In genomic region chr5:9396285-9396770, GRCh38 we compare ENCODE assay signal across 24 cellular contexts.
"Had no signal": no experiment of that assay in that cellular context is flagged by ENCODE, and none has a peak within 500 bp of the region (broad histone marks: within the 10 kb centered on the region; RNA-seq: fewer than 3 reads in every experiment).

No MANE protein-coding gene starts in this region.

- H3K27ac Mint-ChIP-seq: effector memory CD8-positive, alpha-beta T cell; memory B cell; mesothelial cell of epicardium; natural killer cell treated with Interleukin-12 subunit alpha and Interleukin-12 subunit beta and Interleukin-15 and Interleukin-18, amount 100 ng/mL, for 72 hours; stimulated activated effector memory CD8-positive, alpha-beta T cell treated with anti-CD3 and anti-CD28 coated beads, Interleukin-12 subunit alpha, Interleukin-12 subunit beta, amount 100 ng/mL, for 72 hours had no signal

- H3K4me3 ChIP-seq: gastrocnemius medialis, lung, mucosa of descending colon, prostate gland, right atrium auricular region, testis, tibial artery had no signal

- ATAC-seq: effector memory CD8-positive, alpha-beta T cell; gastrocnemius medialis; left ventricle myocardium superior; mucosa of descending colon; natural killer cell treated with Interleukin-12 subunit alpha and Interleukin-12 subunit beta and Interleukin-15 and Interleukin-18, amount 100 ng/mL, for 72 hours; sciatic nerve; stimulated activated effector memory CD8-positive, alpha-beta T cell treated with anti-CD3 and anti-CD28 coated beads, Interleukin-12 subunit alpha, Interleukin-12 subunit beta, amount 100 ng/mL, for 72 hours; stimulated activated naive CD8-positive, alpha-beta T cell treated with anti-CD3 and anti-CD28 coated beads, Interleukin-15, Interleukin-2, amounts not matched to agents 100 U/mL and 50 U/mL, for 24 hours had no signal

- H3K27me3 ChIP-seq: gastrocnemius medialis, right atrium auricular region, testis, tibial artery had no signal

- H3K36me3 Mint-ChIP-seq: memory B cell; mesothelial cell of epicardium; naive B cell; natural killer cell treated with Interleukin-12 subunit alpha and Interleukin-12 subunit beta and Interleukin-15 and Interleukin-18, amount 100 ng/mL, for 72 hours; stimulated activated effector memory CD8-positive, alpha-beta T cell treated with anti-CD3 and anti-CD28 coated beads, Interleukin-12 subunit alpha, Interleukin-12 subunit beta, amount 100 ng/mL, for 72 hours had no signal

- H3K4me3 Mint-ChIP-seq: central memory CD8-positive, alpha-beta T cell; effector memory CD8-positive, alpha-beta T cell; memory B cell; mesothelial cell of epicardium; naive B cell; natural killer cell treated with Interleukin-12 subunit alpha and Interleukin-12 subunit beta and Interleukin-15 and Interleukin-18, amount 100 ng/mL, for 72 hours; stimulated activated effector memory CD8-positive, alpha-beta T cell treated with anti-CD3 and anti-CD28 coated beads, Interleukin-12 subunit alpha, Interleukin-12 subunit beta, amount 100 ng/mL, for 72 hours had no signal

- H3K4me1 ChIP-seq: gastrocnemius medialis, prostate gland, right atrium auricular region, testis, tibial artery had no signal

- DNase-seq: cortex of kidney; effector memory CD8-positive, alpha-beta T cell; foreskin fibroblast; gastrocnemius medialis; head of caudate nucleus; left ventricle myocardium superior; mucosa of descending colon; naive B cell; nucleus accumbens; stimulated activated CD4-positive, alpha-beta T cell treated with anti-CD3 and anti-CD28 coated beads, Interleukin-2, amount 100 ng/mL, for 24 hours; stimulated activated CD4-positive, alpha-beta T cell treated with anti-CD3 and anti-CD28 coated beads, Interleukin-4, amount 100 ng/mL, for 24 hours; stimulated activated naive CD8-positive, alpha-beta T cell treated with anti-CD3 and anti-CD28 coated beads, Interleukin-15, Interleukin-2, amounts not matched to agents 100 U/mL and 50 U/mL, for 24 hours; substantia nigra; testis; tibial artery had no signal

- H3K4me1 Mint-ChIP-seq: central memory CD8-positive, alpha-beta T cell; memory B cell; naive B cell; stimulated activated effector memory CD8-positive, alpha-beta T cell treated with anti-CD3 and anti-CD28 coated beads, Interleukin-12 subunit alpha, Interleukin-12 subunit beta, amount 100 ng/mL, for 72 hours had no signal

- H3K27me3 Mint-ChIP-seq: central memory CD8-positive, alpha-beta T cell; effector memory CD8-positive, alpha-beta T cell; memory B cell; naive B cell; natural killer cell treated with Interleukin-12 subunit alpha and Interleukin-12 subunit beta and Interleukin-15 and Interleukin-18, amount 100 ng/mL, for 72 hours had no signal

- H3K27ac ChIP-seq: gastrocnemius medialis, prostate gland, right atrium auricular region, testis, tibial artery had no signal

- H3K36me3 ChIP-seq: gastrocnemius medialis, prostate gland, right atrium auricular region, tibial artery had no signal

- H3K9me3 ChIP-seq: gastrocnemius medialis, mucosa of descending colon, prostate gland, right atrium auricular region, testis, tibial artery had no signal
